ENCODE assay signal across 8 cellular contexts in the genomic region with DNA sequence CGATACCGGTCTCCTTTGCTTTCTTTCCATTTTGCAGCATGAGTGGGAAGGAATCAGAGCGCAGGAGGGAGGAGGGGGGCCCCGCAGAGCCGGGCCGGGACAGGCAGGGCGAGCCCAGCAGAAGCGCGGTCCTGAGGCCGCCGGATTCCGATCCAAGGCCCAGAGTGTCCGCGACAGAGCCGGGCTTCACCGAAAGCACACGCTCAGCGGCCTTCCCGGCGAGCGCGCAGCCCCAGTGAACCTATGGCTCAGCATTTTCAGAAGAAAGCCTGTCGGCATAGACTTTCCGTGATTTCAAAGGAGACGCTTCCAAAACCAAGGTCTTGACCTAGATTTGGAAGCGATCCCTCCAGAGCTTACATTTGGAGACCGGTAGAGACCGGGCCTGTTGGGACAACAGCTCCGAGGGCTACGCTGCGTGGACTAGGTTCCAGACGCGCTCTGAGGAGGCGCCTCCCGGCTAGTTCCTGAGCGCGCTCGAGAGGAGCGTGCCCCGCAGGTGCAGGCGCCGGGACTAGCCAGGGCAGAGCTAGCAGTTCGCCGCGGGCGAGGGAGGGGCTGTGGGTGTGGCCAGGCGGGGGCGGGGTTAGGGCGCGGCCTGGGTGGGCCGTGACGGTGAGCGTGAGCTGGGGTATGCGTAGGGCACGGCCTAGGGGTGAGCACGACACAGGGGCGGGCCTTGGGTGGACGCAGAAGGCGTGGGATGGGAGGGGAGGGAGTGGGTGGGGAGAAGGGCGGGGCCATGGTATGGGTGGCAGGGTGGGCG. TPM values are rescaled to one million over a fixed set of nuclear protein-coding genes. Genes with fewer than 3 reads are reported as not detected.
DNase-seq lines count a peak whose midpoint lies in the region; ATAC-seq, FAIRE-seq and TF ChIP-seq lines count a peak whose summit lies in the region.

No MANE protein-coding gene starts in this region.

- no peaks in the 10 kb centered on the region for H4K20me1 ChIP-seq in astrocyte (ENCODE audit: insufficient read depth, low read length)

- H3K27ac ChIP-seq in astrocyte (ENCODE audit: low read depth, low read length) = no peak overlapping the region

- H3K36me3 ChIP-seq in astrocyte (ENCODE audit: insufficient read depth, low read length) = no peaks in the 10 kb centered on the region

- DNase-seq in NCI-H1694 treated with DMSO at 0.1 percent for 48 hours (lab: John Stamatoyannopoulos, UW) = peak; percentile 88
- DNase-seq in T-helper 2 cell treated with Interferon-gamma antibody and Interleukin-4, amounts not matched to agents 5 μg/mL and 100 μg/mL, for 36 hours (ENCODE audit: low spot score) = peak; percentile 84
- DNase-seq in astrocyte (ENCODE audit: low read depth) = peak; percentile 90
- DNase-seq in hepatic stellate cell (ENCODE audit: low spot score) = peak; percentile 93
- peak; percentile 78 for DNase-seq in renal cortical epithelial cell (ENCODE audit: low read depth)
- no peak for DNase-seq in middle frontal gyrus (ENCODE audit: extremely low spot score, low spot score)

- H3K36me3 Mint-ChIP-seq in T-helper 2 cell treated with Interferon-gamma antibody and Interleukin-4, amounts not matched to agents 5 μg/mL and 100 μg/mL, for 36 hours (ENCODE audit: low read depth) = peaks cover 2% of the 10 kb centered on the region
- H3K36me3 Mint-ChIP-seq in astrocyte (ENCODE audit: low read depth, unreplicated experiment) = peaks cover 2% of the 10 kb centered on the region

- peak overlapping the region; percentile 59 for H3K4me3 ChIP-seq in astrocyte (ENCODE audit: insufficient read depth, low read depth, low read length)

- H3K27me3 ChIP-seq in astrocyte (ENCODE audit: insufficient read depth, low read length) = no peaks in the 10 kb centered on the region

- peak; percentile 92 for ATAC-seq in GM18505 (IDR thresholded peaks at IDR 0.05; ENCODE audit: unreplicated experiment)
- peak; percentile 88 for ATAC-seq in HG02938 (IDR thresholded peaks at IDR 0.05; ENCODE audit: unreplicated experiment)

- H3K27ac Mint-ChIP-seq in T-helper 2 cell treated with Interferon-gamma antibody and Interleukin-4, amounts not matched to agents 5 μg/mL and 100 μg/mL, for 36 hours = peak overlapping the region; percentile 13
- H3K27ac Mint-ChIP-seq in astrocyte (ENCODE audit: unreplicated experiment) = no peak overlapping the region

- no peaks in the 10 kb centered on the region for H3K9me3 ChIP-seq in astrocyte (ENCODE audit: insufficient read depth, low read depth, low read length)

- no peaks in the 10 kb centered on the region for H3K9me3 Mint-ChIP-seq in T-helper 2 cell treated with Interferon-gamma antibody and Interleukin-4, amounts not matched to agents 5 μg/mL and 100 μg/mL, for 36 hours
- H3K9me3 Mint-ChIP-seq in astrocyte (ENCODE audit: unreplicated experiment) = no peaks in the 10 kb centered on the region

- TF ChIP-seq CTCF in astrocyte (IDR thresholded peaks at IDR 0.05; ENCODE audit: insufficient read depth, low read depth, low read length) = no peak

- no peaks in the 10 kb centered on the region for H3K27me3 Mint-ChIP-seq in T-helper 2 cell treated with Interferon-gamma antibody and Interleukin-4, amounts not matched to agents 5 μg/mL and 100 μg/mL, for 36 hours (ENCODE audit: low read depth)
- peaks cover 20% of the 10 kb centered on the region for H3K27me3 Mint-ChIP-seq in astrocyte (ENCODE audit: low read depth, unreplicated experiment)

- peaks cover 12% of the 10 kb centered on the region for H3K4me1 Mint-ChIP-seq in T-helper 2 cell treated with Interferon-gamma antibody and Interleukin-4, amounts not matched to agents 5 μg/mL and 100 μg/mL, for 36 hours (ENCODE audit: low read depth)
- no peaks in the 10 kb centered on the region for H3K4me1 Mint-ChIP-seq in astrocyte (ENCODE audit: low read depth, unreplicated experiment)

- peak overlapping the region; percentile 55 for H3K9ac ChIP-seq in astrocyte (ENCODE audit: low read length)

- no peaks in the 10 kb centered on the region for H3K79me2 ChIP-seq in astrocyte (ENCODE audit: insufficient read depth, low read length)

- H3K4me2 ChIP-seq in astrocyte (ENCODE audit: low read length) = peak overlapping the region; percentile 91

- peak; percentile 41 for TF ChIP-seq POLR2A in GM18505 (IDR thresholded peaks at IDR 0.05; ENCODE audit: borderline replicate concordance, extremely low read depth, insufficient read depth, insufficient read length)

- H3K4me1 ChIP-seq in astrocyte (ENCODE audit: insufficient read depth, low read length) = peaks cover 15% of the 10 kb centered on the region

- FAIRE-seq in astrocyte (lab: Jason Lieb, UNC) = no peak

- H2AFZ ChIP-seq in astrocyte (ENCODE audit: low read depth, low read length) = peak overlapping the region; percentile 56

- peak overlapping the region; percentile 78 for H3K4me3 Mint-ChIP-seq in T-helper 2 cell treated with Interferon-gamma antibody and Interleukin-4, amounts not matched to agents 5 μg/mL and 100 μg/mL, for 36 hours
- H3K4me3 Mint-ChIP-seq in astrocyte (ENCODE audit: unreplicated experiment) = peak overlapping the region; percentile 74

RNA-seq across cellular contexts. Expression of a gene that starts 27.8 kb away (rescaled TPM):
- total RNA-seq in astrocyte = not detected in 2 replicates
- total RNA-seq in renal cortical epithelial cell = not detected in 2 replicates

RNA-seq across cellular contexts. Expression of a gene that starts 52.5 kb away (rescaled TPM):
- total RNA-seq in astrocyte = 31.6 and 31.9 TPM in 2 replicates
- 44.1 and 65.5 TPM in 2 replicates for total RNA-seq in renal cortical epithelial cell

RNA-seq across cellular contexts. Expression of a gene that starts 52.6 kb away (rescaled TPM):
- total RNA-seq in astrocyte = 17.5 and 18.5 TPM in 2 replicates
- 22.2 and 36.3 TPM in 2 replicates for total RNA-seq in renal cortical epithelial cell
